ENCODE assay signal across 10 cellular contexts in genomic region chr10:14954934-14955333, GRCh38. TPM values are rescaled to one million over a fixed set of nuclear protein-coding genes. Genes with fewer than 3 reads are reported as not detected.
DNase-seq lines count a peak whose midpoint lies in the region; ATAC-seq and TF ChIP-seq lines count a peak whose summit lies in the region.
"Had no signal": no experiment of that assay in that cellular context is flagged by ENCODE, and none has a peak within 500 bp of the region (broad histone marks: within the 10 kb centered on the region; RNA-seq: fewer than 3 reads in every experiment).

No MANE protein-coding gene starts in this region.

- H3K36me3 ChIP-seq in SK-N-MC (ENCODE audit: insufficient read depth, low read length) (no peaks in the 10 kb centered on the region), esophagus muscularis mucosa (peaks cover 0 to 4% (median 0%) of the 10 kb centered on the region in 4 donors)

- H3K27ac ChIP-seq in SK-N-MC (no peak overlapping the region), esophagus muscularis mucosa (replicated peaks in 1 of 4) (peak overlapping the region; percentile 86 to 94 (median 90)), skin epidermis (peak overlapping the region in 16 of 21 experiments; percentile 82 to 97 (median 92))

- DNase-seq in activated CD4-positive, alpha-beta T cell treated with anti-CD3 and anti-CD28 coated beads for 36 hours: no peak
- DNase-seq in activated CD4-positive, alpha-beta T cell treated with anti-CD3 and anti-CD28 coated beads for 48 hours: no peak
- no peak for DNase-seq in SK-N-MC (ENCODE audit: low read depth, low spot score)
- no peak for DNase-seq in esophagus muscularis mucosa (ENCODE audit: extremely low spot score)
- DNase-seq in NCI-H1436 treated with DMSO at 0.1 percent for 48 hours (lab: John Stamatoyannopoulos, UW): no peak
- no peak for DNase-seq in GOT3 (lab: John Stamatoyannopoulos, UW)
- DNase-seq: left cardiac atrium; stimulated activated CD4-positive, alpha-beta T cell treated with anti-CD3 and anti-CD28 coated beads, Interleukin-2, amount 100 ng/mL, for 24 hours had no signal

- TF ChIP-seq POLR2A in esophagus muscularis mucosa (IDR thresholded peaks at IDR 0.05; ENCODE audit: low read depth): no peak

- peaks cover 18% of the 10 kb centered on the region for H3K36me3 Mint-ChIP-seq in activated CD4-positive, alpha-beta T cell treated with anti-CD3 and anti-CD28 coated beads for 36 hours (ENCODE audit: low read depth)

- POLR2A ChIA-PET in activated CD4-positive, alpha-beta T cell treated with anti-CD3 and anti-CD28 coated beads for 36 hours (lab: Charles Lee): interaction anchor here (0.9 to 1.6 kb wide), 2 partner anchors 117 to 769 kb away, joined by 3 to 12 read pairs; partner anchors contain the start of genes CDNF, HSPA14 and MSANTD7

- no peak for ATAC-seq in activated CD4-positive, alpha-beta T cell treated with anti-CD3 and anti-CD28 coated beads for 36 hours
- no peak for ATAC-seq in HG02852 (IDR thresholded peaks at IDR 0.05; ENCODE audit: unreplicated experiment)

- H3K9me3 ChIP-seq in SK-N-MC (ENCODE audit: low read depth, low read length) (no peaks in the 10 kb centered on the region), esophagus muscularis mucosa (no peaks in the 10 kb centered on the region)

- H3K4me3 Mint-ChIP-seq in activated CD4-positive, alpha-beta T cell treated with anti-CD3 and anti-CD28 coated beads for 36 hours: peak overlapping the region; percentile 90

- H3K27me3 ChIP-seq in esophagus muscularis mucosa: no peaks in the 10 kb centered on the region

- H3K4me1 Mint-ChIP-seq in activated CD4-positive, alpha-beta T cell treated with anti-CD3 and anti-CD28 coated beads for 36 hours: peaks cover 48% of the 10 kb centered on the region

- TF ChIP-seq CTCF in esophagus muscularis mucosa (IDR thresholded peaks at IDR 0.05): no peak

- H3K27me3 Mint-ChIP-seq in activated CD4-positive, alpha-beta T cell treated with anti-CD3 and anti-CD28 coated beads for 36 hours: no peaks in the 10 kb centered on the region

- H3K27ac Mint-ChIP-seq in activated CD4-positive, alpha-beta T cell treated with anti-CD3 and anti-CD28 coated beads for 36 hours: peak overlapping the region; percentile 97

- H3K9me3 Mint-ChIP-seq in activated CD4-positive, alpha-beta T cell treated with anti-CD3 and anti-CD28 coated beads for 36 hours (ENCODE audit: low read depth): no peaks in the 10 kb centered on the region

- intact Hi-C loops in activated CD4-positive, alpha-beta T cell treated with anti-CD3 and anti-CD28 coated beads for 36 hours (cut with DNase I, micrococcal nuclease): loop anchor here (1.0 to 10.0 kb wide), 16 partner anchors 77 to 1610 kb away; partner anchors contain the start of genes CDNF (in 2 of the 2), HSPA14 (in 2 of the 2), MSANTD7 (in 2 of the 2) and RPP38 (in 2 of the 2)
- intact Hi-C loops in esophagus muscularis mucosa (cut with DNase I): loop anchor here (5.0 kb wide), 3 partner anchors 73 to 212 kb away; partner anchors contain the start of genes NMT2 and RPP38

- TF ChIP-seq EP300 in esophagus muscularis mucosa (IDR thresholded peaks at IDR 0.05): no peak

- peaks cover 15 to 43% (median 32%) of the 10 kb centered on the region in 4 donors for H3K4me1 ChIP-seq in esophagus muscularis mucosa

- H3K9ac ChIP-seq in SK-N-MC (ENCODE audit: insufficient read length): peak overlapping the region; percentile 74

- CTCF ChIA-PET in activated CD4-positive, alpha-beta T cell treated with anti-CD3 and anti-CD28 coated beads for 36 hours (lab: Charles Lee): interaction anchor here (1.0 kb wide), 1 partner anchor 77 kb away, joined by 3 read pairs; no protein-coding TSS in a partner anchor

- H3K4me3 ChIP-seq in SK-N-MC (peak overlapping the region; percentile 86), esophagus muscularis mucosa (peak overlapping the region in 1 of 4 donors; percentile 77), skin epidermis (peak overlapping the region in 1 of 7 experiments; percentile 79)

- 93% methylated on average over 19 of the region's 19 CpGs for WGBS in esophagus muscularis mucosa

RNA-seq across cellular contexts. Expression of gene DCLRE1C, which starts 1.0 kb away (rescaled TPM):
- total RNA-seq in activated CD4-positive, alpha-beta T cell treated with anti-CD3 and anti-CD28 coated beads for 36 hours: 10 to 100 TPM; 17.9 to 30.9 TPM
- total RNA-seq in esophagus muscularis mucosa: 10 to 100 TPM in 2 of 4 donors, 1 to 10 TPM in 2; 6.6 to 12.8 (median 10.6) TPM

RNA-seq across cellular contexts. Expression of gene MEIG1, which starts 4.3 kb away (rescaled TPM):
- 1 to 10 TPM in 1 of 2 experiments, under 1 TPM in 1; 0.81 to 1.1 TPM for total RNA-seq in activated CD4-positive, alpha-beta T cell treated with anti-CD3 and anti-CD28 coated beads for 36 hours
- not detected for total RNA-seq in esophagus muscularis mucosa
- total RNA-seq: left cardiac atrium had no signal
